Comparison of ENCODE assay signal across 21 cellular contexts in genomic region chr4:120008075-120008474, GRCh38.
"Had no signal": no experiment of that assay in that cellular context is flagged by ENCODE, and none has a peak within 500 bp of the region (broad histone marks: within the 10 kb centered on the region; RNA-seq: fewer than 3 reads in every experiment).

No MANE protein-coding gene starts in this region.

- H3K4me3 Mint-ChIP-seq: activated B cell treated with CpG ODN at 0.5 μM for 24 hours; activated CD4-positive, alpha-beta T cell treated with anti-CD3 and anti-CD28 coated beads, Interleukin-2, amount 10 ng/mL, durations not matched to agents 7 days and 5 days; activated CD8-positive, alpha-beta T cell treated with anti-CD3 and anti-CD28 coated beads for 36 hours; activated naive CD4-positive, alpha-beta T cell treated with anti-CD3 and anti-CD28 coated beads for 36 hours; activated naive CD8-positive, alpha-beta T cell; brain; central memory CD8-positive, alpha-beta T cell; IgD-negative memory B cell; T-helper 17 cell had no signal

- H3K4me1 Mint-ChIP-seq: activated B cell treated with CpG ODN at 0.5 μM for 24 hours; activated CD4-positive, alpha-beta T cell treated with anti-CD3 and anti-CD28 coated beads, Interleukin-2, amount 10 ng/mL, durations not matched to agents 7 days and 5 days; central memory CD8-positive, alpha-beta T cell; IgD-negative memory B cell; T-helper 17 cell had no signal

- H3K9me3 Mint-ChIP-seq: activated B cell treated with CpG ODN at 0.5 μM for 24 hours; activated CD4-positive, alpha-beta T cell treated with anti-CD3 and anti-CD28 coated beads, Interleukin-2, amount 10 ng/mL, durations not matched to agents 7 days and 5 days; activated CD8-positive, alpha-beta T cell treated with anti-CD3 and anti-CD28 coated beads for 36 hours; activated naive CD4-positive, alpha-beta T cell treated with anti-CD3 and anti-CD28 coated beads for 36 hours; central memory CD8-positive, alpha-beta T cell had no signal

- ATAC-seq: activated CD8-positive, alpha-beta T cell treated with anti-CD3 and anti-CD28 coated beads for 36 hours; T-helper 17 cell had no signal

- H3K36me3 Mint-ChIP-seq: activated naive CD8-positive, alpha-beta T cell; brain; IgD-negative memory B cell had no signal

- DNase-seq: activated B cell treated with CpG ODN at 0.5 μM for 24 hours; activated CD4-positive, alpha-beta T cell treated with anti-CD3 and anti-CD28 coated beads, Interleukin-2, amount 10 ng/mL, durations not matched to agents 7 days and 5 days; activated CD8-positive, alpha-beta memory T cell treated with anti-CD3 and anti-CD28 coated beads, Interleukin-2, amount 50 U/mL, for 4 hours; activated CD8-positive, alpha-beta T cell treated with anti-CD3 and anti-CD28 coated beads for 36 hours; activated gamma-delta T cell; activated naive CD4-positive, alpha-beta T cell treated with anti-CD3 and anti-CD28 coated beads for 36 hours; activated T-cell treated with anti-CD3 and anti-CD28 coated beads, Interleukin-2, amount 50 U/mL, for 1 hour; amygdala; KG1; MV-4-11; NCI-H1092 treated with DMSO at 0.1 percent for 48 hours; NCI-H187; NCI-H2081; NCI-H446; NCI-H524; SHP77 treated with DMSO at 0.1 percent for 48 hours; T-helper 17 cell had no signal

- H3K27ac Mint-ChIP-seq: activated B cell treated with CpG ODN at 0.5 μM for 24 hours; activated CD4-positive, alpha-beta T cell treated with anti-CD3 and anti-CD28 coated beads, Interleukin-2, amount 10 ng/mL, durations not matched to agents 7 days and 5 days; activated CD8-positive, alpha-beta T cell treated with anti-CD3 and anti-CD28 coated beads for 36 hours; activated naive CD4-positive, alpha-beta T cell treated with anti-CD3 and anti-CD28 coated beads for 36 hours; activated naive CD8-positive, alpha-beta T cell; IgD-negative memory B cell; T-helper 17 cell had no signal

- H3K27me3 Mint-ChIP-seq: IgD-negative memory B cell had no signal
